8 cellular contexts compared by ENCODE assay signal in genomic region chr16:70770968-70771552, GRCh38. TPM values are rescaled to one million over a fixed set of nuclear protein-coding genes. Genes with fewer than 3 reads are reported as not detected.
DNase-seq lines count a peak whose midpoint lies in the region; ATAC-seq, FAIRE-seq and TF ChIP-seq lines count a peak whose summit lies in the region.

No MANE protein-coding gene starts in this region.

- TF ChIP-seq RAD21 in GM12878 (IDR thresholded peaks at IDR 0.05; ENCODE audit: insufficient read depth, low read depth, low read length), result peak; percentile 78

- H3K27me3 ChIP-seq in GM12878 (replicated peaks in 1 of 2; ENCODE audit: control insufficient read depth in 2 of 2, insufficient read depth in 2 of 2, low read length in 1 of 2), result no peaks in the 10 kb centered on the region

- no peaks in the 10 kb centered on the region for H4K20me1 ChIP-seq in GM12878 (ENCODE audit: control insufficient read depth, insufficient read depth)

- no peak overlapping the region for H2AFZ ChIP-seq in GM12878 (ENCODE audit: control insufficient read depth, low read depth, low read length)

- CTCF ChIA-PET in GM12878 (lab: Yijun Ruan, JAX), result interaction anchor here (0.5 to 2.8 kb wide), 42 partner anchors 9 to 1242 kb away, joined by 3 to 19 read pairs (median 4); partner anchors contain the start of genes DDX19A and IL34

- no peak for TF ChIP-seq POLR2A in GM12878 (IDR thresholded peaks at IDR 0.05; ENCODE audit: low read depth, low read length)

- no peak for FAIRE-seq in GM12878 (lab: Jason Lieb, UNC)

- H3K79me2 ChIP-seq in GM12878 (ENCODE audit: control insufficient read depth, insufficient read depth, low read length), result no peaks in the 10 kb centered on the region

- TF ChIP-seq EP300 in GM12878 (IDR thresholded peaks at IDR 0.05; ENCODE audit: borderline replicate concordance in 1 of 2, control insufficient read depth in 1 of 2, low read depth in 2 of 2, low read length in 2 of 2), result no peak

- intact Hi-C loops in GM12878 (cut with micrococcal nuclease; ENCODE audit: unreplicated experiment), result loop anchor here (1.0 to 10.0 kb wide), 2 partner anchors 90 to 176 kb away; no protein-coding TSS in a partner anchor

- 55% methylated on average over 8 of the region's 8 CpGs for WGBS in GM12878 (ENCODE audit: insufficient coverage, insufficient replicate concordance, low lambda C conversion rate, missing lambda C conversion rate)

- no peak overlapping the region for H3K9ac ChIP-seq in GM12878 (ENCODE audit: control insufficient read depth, insufficient read depth, low read length)

- RAD21 ChIA-PET in GM12878 (lab: Charles Lee; ENCODE audit: unreplicated experiment), result interaction anchor here (0.8 to 1.2 kb wide), 11 partner anchors 9 to 541 kb away, joined by 3 to 7 read pairs (median 3); partner anchors contain the start of gene CMTR2

- BruUV-seq in GM12878 (replicated peaks; lab: Mats Ljungman, UMichigan), result no TSS peak

- H3K36me3 ChIP-seq in GM12878 (ENCODE audit: control insufficient read depth in 2 of 2, insufficient read depth in 2 of 2, low read length in 1 of 2), result peaks cover 9 to 11% of the 10 kb centered on the region in 2 experiments; a peak in 3 of 4 replicates

- peak; percentile 86 for DNase-seq in HK-2 (ENCODE audit: unreplicated experiment)
- peak in 4 of 5 experiments; percentile 21 to 48 (median 30) for DNase-seq in T-helper 2 cell
- no peak for DNase-seq in GM12878 (ENCODE audit: low read depth, low spot score)
- peak; percentile 88 for DNase-seq in iPS-NIHi7 (ENCODE audit: extremely low spot score)
- DNase-seq in stimulated activated CD4-positive, alpha-beta T cell treated with anti-CD3 and anti-CD28 coated beads, Interleukin-12 subunit alpha, Interleukin-12 subunit beta, amount 100 ng/mL, for 48 hours (ENCODE audit: low read depth in 2 of 3, low spot score in 1 of 3), result peak; percentile 30 to 65 (median 36)
- no peak for DNase-seq in NCI-H187 (lab: John Stamatoyannopoulos, UW)
- no peak for DNase-seq in DMS114 treated with DMSO at 0.1 percent for 48 hours (lab: John Stamatoyannopoulos, UW; ENCODE audit: unreplicated experiment)

- H3K27ac ChIP-seq in GM12878 (ENCODE audit: control insufficient read depth, insufficient read depth), result no peak overlapping the region

- no peak overlapping the region for H3K4me3 ChIP-seq in GM12878

- peak; percentile 97 for ATAC-seq in GM12878

- no peak overlapping the region for H3K4me2 ChIP-seq in GM12878 (ENCODE audit: control insufficient read depth, insufficient read depth)

- H3K4me1 ChIP-seq in GM12878 (ENCODE audit: control insufficient read depth, insufficient read depth, low read length), result no peaks in the 10 kb centered on the region

- no peaks in the 10 kb centered on the region for H3K9me3 ChIP-seq in GM12878 (replicated peaks; ENCODE audit: control insufficient read depth, insufficient read depth, low read length)

- SMC1A ChIA-PET in GM12878 (lab: Charles Lee; ENCODE audit: uncharacterized antibody, unreplicated experiment), result interaction anchor here (0.6 to 1.6 kb wide), 9 partner anchors 13 to 843 kb away, joined by 3 to 6 read pairs (median 3); no protein-coding TSS in a partner anchor

- TF ChIP-seq CTCF in GM12872 (IDR thresholded peaks at IDR 0.05; ENCODE audit: insufficient read depth, low read depth, low read length) (peak; percentile 95), GM12878 (IDR thresholded peaks at IDR 0.05 in 2 of 3, conservative IDR thresholded peaks at IDR 0.05 in 1 of 3; ENCODE audit: control insufficient read depth in 2 of 3, extremely low read depth in 1 of 3, insufficient read depth in 1 of 3, low read depth in 3 of 3, low read length in 3 of 3) (peak; percentile 77 to 97 (median 91))

- POLR2A ChIA-PET in GM12878 (lab: Charles Lee), result interaction anchor here (0.6 to 0.8 kb wide), 3 partner anchors 9 to 37 kb away, joined by 3 to 7 read pairs (median 4); no protein-coding TSS in a partner anchor

- in situ Hi-C loops in GM12878 (cut with MboI), result no loop called here

TF ChIP-seq in GM12878, 131 proteins besides CTCF, POLR2A, EP300 and RAD21 (continues in another document):
- no peak for TF ChIP-seq SREBF2 (IDR thresholded peaks at IDR 0.05; ENCODE audit: low read length)
- TF ChIP-seq ZNF24 (IDR thresholded peaks at IDR 0.05), result no peak
- no peak for TF ChIP-seq USF2 (IDR thresholded peaks at IDR 0.05; ENCODE audit: borderline replicate concordance, low read depth, low read length)
- no peak for TF ChIP-seq BMI1 (IDR thresholded peaks at IDR 0.05; ENCODE audit: borderline replicate concordance)
- no peak for TF ChIP-seq CHD4 (IDR thresholded peaks at IDR 0.05)
- no peak for TF ChIP-seq HDAC2 (IDR thresholded peaks at IDR 0.05)
- TF ChIP-seq TCF7 (IDR thresholded peaks at IDR 0.05; ENCODE audit: borderline replicate concordance), result no peak
- no peak for TF ChIP-seq EZH2 (IDR thresholded peaks at IDR 0.05; ENCODE audit: borderline replicate concordance, control insufficient read depth, low read depth, low read length)
- TF ChIP-seq, protein P1, sequence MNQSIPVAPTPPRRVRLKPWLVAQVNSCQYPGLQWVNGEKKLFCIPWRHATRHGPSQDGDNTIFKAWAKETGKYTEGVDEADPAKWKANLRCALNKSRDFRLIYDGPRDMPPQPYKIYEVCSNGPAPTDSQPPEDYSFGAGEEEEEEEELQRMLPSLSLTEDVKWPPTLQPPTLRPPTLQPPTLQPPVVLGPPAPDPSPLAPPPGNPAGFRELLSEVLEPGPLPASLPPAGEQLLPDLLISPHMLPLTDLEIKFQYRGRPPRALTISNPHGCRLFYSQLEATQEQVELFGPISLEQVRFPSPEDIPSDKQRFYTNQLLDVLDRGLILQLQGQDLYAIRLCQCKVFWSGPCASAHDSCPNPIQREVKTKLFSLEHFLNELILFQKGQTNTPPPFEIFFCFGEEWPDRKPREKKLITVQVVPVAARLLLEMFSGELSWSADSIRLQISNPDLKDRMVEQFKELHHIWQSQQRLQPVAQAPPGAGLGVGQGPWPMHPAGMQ (IDR thresholded peaks at IDR 0.05; ENCODE audit: borderline replicate concordance), result no peak
- TF ChIP-seq, protein P2, sequence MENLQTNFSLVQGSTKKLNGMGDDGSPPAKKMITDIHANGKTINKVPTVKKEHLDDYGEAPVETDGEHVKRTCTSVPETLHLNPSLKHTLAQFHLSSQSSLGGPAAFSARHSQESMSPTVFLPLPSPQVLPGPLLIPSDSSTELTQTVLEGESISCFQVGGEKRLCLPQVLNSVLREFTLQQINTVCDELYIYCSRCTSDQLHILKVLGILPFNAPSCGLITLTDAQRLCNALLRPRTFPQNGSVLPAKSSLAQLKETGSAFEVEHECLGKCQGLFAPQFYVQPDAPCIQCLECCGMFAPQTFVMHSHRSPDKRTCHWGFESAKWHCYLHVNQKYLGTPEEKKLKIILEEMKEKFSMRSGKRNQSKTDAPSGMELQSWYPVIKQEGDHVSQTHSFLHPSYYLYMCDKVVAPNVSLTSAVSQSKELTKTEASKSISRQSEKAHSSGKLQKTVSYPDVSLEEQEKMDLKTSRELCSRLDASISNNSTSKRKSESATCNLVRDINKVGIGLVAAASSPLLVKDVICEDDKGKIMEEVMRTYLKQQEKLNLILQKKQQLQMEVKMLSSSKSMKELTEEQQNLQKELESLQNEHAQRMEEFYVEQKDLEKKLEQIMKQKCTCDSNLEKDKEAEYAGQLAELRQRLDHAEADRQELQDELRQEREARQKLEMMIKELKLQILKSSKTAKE (IDR thresholded peaks at IDR 0.05; ENCODE audit: low read depth, poor library complexity, severe bottlenecking), result no peak

RNA-seq across cellular contexts. Expression of gene VAC14, which starts 29.9 kb away (rescaled TPM):
- total RNA-seq in GM12878 (2013; cell fraction: nucleolus; rRNA removed), result 60.2 and 66.6 TPM in 2 replicates
- total RNA-seq in GM12878 (2014; rRNA removed) (38.5 and 45.5 TPM in 2 replicates), GM12878 (2014; rRNA removed; fragmentation: Illumina TruSeq; extraction: Trizol) (15.8 and 16.4 TPM in 2 replicates), GM12878 (2021) (34.6 and 38.0 TPM in 2 replicates)
- polyA plus RNA-seq in GM12878 (2011; ENCODE audit: low read depth), result 11.4 TPM
- polyA plus RNA-seq in GM12878 (2011; rRNA removed) (6.4 and 13.2 TPM in 2 replicates), GM12878 (2014; fragmentation: Illumina TruSeq; extraction: Trizol) (10.4 and 22.3 TPM in 2 replicates), GM12878 (2014; fragmentation: Nextera tagmentation; extraction: Ambion mirVana) (1 to 10 TPM; 1.3 to 6.7 TPM), GM12878 (2014; rRNA removed) (28.7 and 33.6 TPM in 2 replicates), GM12878 (2016; fragmentation: Nextera tagmentation; extraction: Ambion mirVana) (10 to 100 TPM; 35.4 to 45.2 TPM)
- 18.7 and 21.2 TPM in 2 replicates for polyA plus RNA-seq in GM12878 (2011; cell fraction: cytosol; rRNA removed)
- polyA plus RNA-seq in GM12878 (2011; cell fraction: nucleus; rRNA removed), result 50.0 and 61.1 TPM in 2 replicates
- 18.0 TPM in 2 replicates for polyA plus RNA-seq in GM12878 (2012)
- polyA minus RNA-seq in GM12878 (2011; rRNA and poly(A)+ RNA removed), result 19.4 and 30.1 TPM in 2 replicates
- polyA minus RNA-seq in GM12878 (2011; cell fraction: cytosol; rRNA and poly(A)+ RNA removed), result 11.1 and 15.1 TPM in 2 replicates
- 18.6 and 34.2 TPM in 2 replicates for polyA minus RNA-seq in GM12878 (2011; cell fraction: nucleus; rRNA and poly(A)+ RNA removed)

Comparison
In these comparisons a context has a peak if more than half of its experiments do, and no peak if none do; other contexts are left out.
1. DNase-seq: peak in HK-2 (single experiment), T-helper 2 cell (4 of 5), iPS-NIHi7 (single experiment) and stimulated activated CD4-positive, alpha-beta T cell treated with anti-CD3 and anti-CD28 coated beads, Interleukin-12 subunit alpha, Interleukin-12 subunit beta, amount 100 ng/mL, for 48 hours (3 of 3); none in GM12878 (single experiment), NCI-H187 (0 of 2) and DMS114 treated with DMSO at 0.1 percent for 48 hours (single experiment).